ENCODE assay signal across 1 cellular context in the genomic region with DNA sequence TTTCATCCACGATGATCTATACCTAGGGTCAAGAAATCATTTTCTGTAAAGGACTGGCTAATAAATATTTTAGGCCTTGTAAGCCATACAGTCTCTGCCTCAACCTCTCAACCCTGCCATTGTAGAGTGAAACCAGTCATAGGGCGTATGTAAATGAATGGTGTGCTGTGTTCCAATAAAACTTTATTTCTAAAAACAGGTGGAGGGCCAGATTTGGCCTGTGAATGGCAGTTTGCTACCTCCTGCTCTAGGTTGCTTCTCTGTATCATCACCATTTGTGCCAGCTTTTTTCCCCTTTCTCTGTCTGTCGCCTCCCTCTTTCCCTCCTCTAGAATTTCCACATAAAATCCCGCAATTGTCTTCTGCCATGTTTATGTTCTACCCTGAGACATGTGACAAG.
A peak's percentile ranks its signal among the peaks of the same experiment; 100 is the strongest.
TF ChIP-seq lines count a peak whose summit lies in the region.

No MANE protein-coding gene starts in this region.

TF ChIP-seq in GM12878, 131 proteins besides CTCF, POLR2A, EP300 and RAD21:
- TF ChIP-seq ZNF687 (IDR thresholded peaks at IDR 0.05) = no peak
- TF ChIP-seq, protein P1, sequence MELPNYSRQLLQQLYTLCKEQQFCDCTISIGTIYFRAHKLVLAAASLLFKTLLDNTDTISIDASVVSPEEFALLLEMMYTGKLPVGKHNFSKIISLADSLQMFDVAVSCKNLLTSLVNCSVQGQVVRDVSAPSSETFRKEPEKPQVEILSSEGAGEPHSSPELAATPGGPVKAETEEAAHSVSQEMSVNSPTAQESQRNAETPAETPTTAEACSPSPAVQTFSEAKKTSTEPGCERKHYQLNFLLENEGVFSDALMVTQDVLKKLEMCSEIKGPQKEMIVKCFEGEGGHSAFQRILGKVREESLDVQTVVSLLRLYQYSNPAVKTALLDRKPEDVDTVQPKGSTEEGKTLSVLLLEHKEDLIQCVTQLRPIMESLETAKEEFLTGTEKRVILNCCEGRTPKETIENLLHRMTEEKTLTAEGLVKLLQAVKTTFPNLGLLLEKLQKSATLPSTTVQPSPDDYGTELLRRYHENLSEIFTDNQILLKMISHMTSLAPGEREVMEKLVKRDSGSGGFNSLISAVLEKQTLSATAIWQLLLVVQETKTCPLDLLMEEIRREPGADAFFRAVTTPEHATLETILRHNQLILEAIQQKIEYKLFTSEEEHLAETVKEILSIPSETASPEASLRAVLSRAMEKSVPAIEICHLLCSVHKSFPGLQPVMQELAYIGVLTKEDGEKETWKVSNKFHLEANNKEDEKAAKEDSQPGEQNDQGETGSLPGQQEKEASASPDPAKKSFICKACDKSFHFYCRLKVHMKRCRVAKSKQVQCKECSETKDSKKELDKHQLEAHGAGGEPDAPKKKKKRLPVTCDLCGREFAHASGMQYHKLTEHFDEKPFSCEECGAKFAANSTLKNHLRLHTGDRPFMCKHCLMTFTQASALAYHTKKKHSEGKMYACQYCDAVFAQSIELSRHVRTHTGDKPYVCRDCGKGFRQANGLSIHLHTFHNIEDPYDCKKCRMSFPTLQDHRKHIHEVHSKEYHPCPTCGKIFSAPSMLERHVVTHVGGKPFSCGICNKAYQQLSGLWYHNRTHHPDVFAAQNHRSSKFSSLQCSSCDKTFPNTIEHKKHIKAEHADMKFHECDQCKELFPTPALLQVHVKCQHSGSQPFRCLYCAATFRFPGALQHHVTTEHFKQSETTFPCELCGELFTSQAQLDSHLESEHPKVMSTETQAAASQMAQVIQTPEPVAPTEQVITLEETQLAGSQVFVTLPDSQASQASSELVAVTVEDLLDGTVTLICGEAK (IDR thresholded peaks at IDR 0.05; ENCODE audit: borderline replicate concordance) = peak; percentile 58
